Comparison of ENCODE assay signal across 1 cellular context in genomic region chr4:184537269-184538022, GRCh38.
A peak's percentile ranks its signal among the peaks of the same experiment; 100 is the strongest.
TF ChIP-seq lines count a peak whose summit lies in the region.

No MANE protein-coding gene starts in this region.

TF ChIP-seq in K562, 482 proteins besides CTCF, POLR2A, EP300 and RAD21 (continued from another document and continues in another):
- TF ChIP-seq MGA (IDR thresholded peaks at IDR 0.05) (no peak), NCOA6 (IDR thresholded peaks at IDR 0.05) (no peak), KAT8 (IDR thresholded peaks at IDR 0.05; ENCODE audit: low read depth) (no peak), TBL1XR1 (IDR thresholded peaks at IDR 0.05; ENCODE audit: low read length in 2 of 2) (no peak), E2F8 (IDR thresholded peaks at IDR 0.05; ENCODE audit: low read depth, partially characterized antibody) (no peak), BRCA1 (IDR thresholded peaks at IDR 0.05) (no peak), BRCA1 (CRISPR knock-in tag; IDR thresholded peaks at IDR 0.05) (no peak), RBM22 (IDR thresholded peaks at IDR 0.05; ENCODE audit: low read depth, low read length, poor library complexity, severe bottlenecking) (no peak), SPI1 (IDR thresholded peaks at IDR 0.05; ENCODE audit: borderline replicate concordance, low read depth, low read length) (peak; percentile 31; the same call in 1 of the 2 replicates), E2F5 (CRISPR knock-in tag; IDR thresholded peaks at IDR 0.05) (no peak; the same call in 1 of the 2 replicates), NCOR1 (IDR thresholded peaks at IDR 0.05) (no peak), ZFPM2 (CRISPR knock-in tag; IDR thresholded peaks at IDR 0.05) (no peak), ZNF512 (tag; IDR thresholded peaks at IDR 0.05) (no peak), CEBPG (CRISPR knock-in tag; IDR thresholded peaks at IDR 0.05) (no peak), CEBPG (tag; conservative IDR thresholded peaks at IDR 0.05 in 1 of 2, IDR thresholded peaks at IDR 0.05 in 1 of 2) (peak in 1 of 2 experiments; percentile 44; a peak in 1 of 4 replicates), ZNF24 (IDR thresholded peaks at IDR 0.05) (no peak)
- TF ChIP-seq, protein P1, sequence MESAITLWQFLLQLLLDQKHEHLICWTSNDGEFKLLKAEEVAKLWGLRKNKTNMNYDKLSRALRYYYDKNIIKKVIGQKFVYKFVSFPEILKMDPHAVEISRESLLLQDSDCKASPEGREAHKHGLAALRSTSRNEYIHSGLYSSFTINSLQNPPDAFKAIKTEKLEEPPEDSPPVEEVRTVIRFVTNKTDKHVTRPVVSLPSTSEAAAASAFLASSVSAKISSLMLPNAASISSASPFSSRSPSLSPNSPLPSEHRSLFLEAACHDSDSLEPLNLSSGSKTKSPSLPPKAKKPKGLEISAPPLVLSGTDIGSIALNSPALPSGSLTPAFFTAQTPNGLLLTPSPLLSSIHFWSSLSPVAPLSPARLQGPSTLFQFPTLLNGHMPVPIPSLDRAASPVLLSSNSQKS (CRISPR knock-in tag; IDR thresholded peaks at IDR 0.05) = no peak
- TF ChIP-seq, protein P2, sequence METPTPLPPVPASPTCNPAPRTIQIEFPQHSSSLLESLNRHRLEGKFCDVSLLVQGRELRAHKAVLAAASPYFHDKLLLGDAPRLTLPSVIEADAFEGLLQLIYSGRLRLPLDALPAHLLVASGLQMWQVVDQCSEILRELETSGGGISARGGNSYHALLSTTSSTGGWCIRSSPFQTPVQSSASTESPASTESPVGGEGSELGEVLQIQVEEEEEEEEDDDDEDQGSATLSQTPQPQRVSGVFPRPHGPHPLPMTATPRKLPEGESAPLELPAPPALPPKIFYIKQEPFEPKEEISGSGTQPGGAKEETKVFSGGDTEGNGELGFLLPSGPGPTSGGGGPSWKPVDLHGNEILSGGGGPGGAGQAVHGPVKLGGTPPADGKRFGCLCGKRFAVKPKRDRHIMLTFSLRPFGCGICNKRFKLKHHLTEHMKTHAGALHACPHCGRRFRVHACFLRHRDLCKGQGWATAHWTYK (CRISPR knock-in tag; IDR thresholded peaks at IDR 0.05) = no peak
- TF ChIP-seq, protein P3, sequence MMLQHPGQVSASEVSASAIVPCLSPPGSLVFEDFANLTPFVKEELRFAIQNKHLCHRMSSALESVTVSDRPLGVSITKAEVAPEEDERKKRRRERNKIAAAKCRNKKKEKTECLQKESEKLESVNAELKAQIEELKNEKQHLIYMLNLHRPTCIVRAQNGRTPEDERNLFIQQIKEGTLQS (IDR thresholded peaks at IDR 0.05) = no peak
- TF ChIP-seq, protein P3 (CRISPR knock-in tag; conservative IDR thresholded peaks at IDR 0.05) = no peak
- TF ChIP-seq, protein P4, sequence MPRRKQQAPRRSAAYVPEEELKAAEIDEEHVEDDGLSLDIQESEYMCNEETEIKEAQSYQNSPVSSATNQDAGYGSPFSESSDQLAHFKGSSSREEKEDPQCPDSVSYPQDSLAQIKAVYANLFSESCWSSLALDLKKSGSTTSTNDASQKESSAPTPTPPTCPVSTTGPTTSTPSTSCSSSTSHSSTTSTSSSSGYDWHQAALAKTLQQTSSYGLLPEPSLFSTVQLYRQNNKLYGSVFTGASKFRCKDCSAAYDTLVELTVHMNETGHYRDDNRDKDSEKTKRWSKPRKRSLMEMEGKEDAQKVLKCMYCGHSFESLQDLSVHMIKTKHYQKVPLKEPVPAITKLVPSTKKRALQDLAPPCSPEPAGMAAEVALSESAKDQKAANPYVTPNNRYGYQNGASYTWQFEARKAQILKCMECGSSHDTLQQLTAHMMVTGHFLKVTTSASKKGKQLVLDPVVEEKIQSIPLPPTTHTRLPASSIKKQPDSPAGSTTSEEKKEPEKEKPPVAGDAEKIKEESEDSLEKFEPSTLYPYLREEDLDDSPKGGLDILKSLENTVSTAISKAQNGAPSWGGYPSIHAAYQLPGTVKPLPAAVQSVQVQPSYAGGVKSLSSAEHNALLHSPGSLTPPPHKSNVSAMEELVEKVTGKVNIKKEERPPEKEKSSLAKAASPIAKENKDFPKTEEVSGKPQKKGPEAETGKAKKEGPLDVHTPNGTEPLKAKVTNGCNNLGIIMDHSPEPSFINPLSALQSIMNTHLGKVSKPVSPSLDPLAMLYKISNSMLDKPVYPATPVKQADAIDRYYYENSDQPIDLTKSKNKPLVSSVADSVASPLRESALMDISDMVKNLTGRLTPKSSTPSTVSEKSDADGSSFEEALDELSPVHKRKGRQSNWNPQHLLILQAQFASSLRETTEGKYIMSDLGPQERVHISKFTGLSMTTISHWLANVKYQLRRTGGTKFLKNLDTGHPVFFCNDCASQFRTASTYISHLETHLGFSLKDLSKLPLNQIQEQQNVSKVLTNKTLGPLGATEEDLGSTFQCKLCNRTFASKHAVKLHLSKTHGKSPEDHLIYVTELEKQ (CRISPR knock-in tag; IDR thresholded peaks at IDR 0.05) = no peak
- TF ChIP-seq, protein P5, sequence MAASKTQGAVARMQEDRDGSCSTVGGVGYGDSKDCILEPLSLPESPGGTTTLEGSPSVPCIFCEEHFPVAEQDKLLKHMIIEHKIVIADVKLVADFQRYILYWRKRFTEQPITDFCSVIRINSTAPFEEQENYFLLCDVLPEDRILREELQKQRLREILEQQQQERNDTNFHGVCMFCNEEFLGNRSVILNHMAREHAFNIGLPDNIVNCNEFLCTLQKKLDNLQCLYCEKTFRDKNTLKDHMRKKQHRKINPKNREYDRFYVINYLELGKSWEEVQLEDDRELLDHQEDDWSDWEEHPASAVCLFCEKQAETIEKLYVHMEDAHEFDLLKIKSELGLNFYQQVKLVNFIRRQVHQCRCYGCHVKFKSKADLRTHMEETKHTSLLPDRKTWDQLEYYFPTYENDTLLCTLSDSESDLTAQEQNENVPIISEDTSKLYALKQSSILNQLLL (CRISPR knock-in tag; IDR thresholded peaks at IDR 0.05; ENCODE audit: borderline replicate concordance) = no peak
- TF ChIP-seq, protein P6, sequence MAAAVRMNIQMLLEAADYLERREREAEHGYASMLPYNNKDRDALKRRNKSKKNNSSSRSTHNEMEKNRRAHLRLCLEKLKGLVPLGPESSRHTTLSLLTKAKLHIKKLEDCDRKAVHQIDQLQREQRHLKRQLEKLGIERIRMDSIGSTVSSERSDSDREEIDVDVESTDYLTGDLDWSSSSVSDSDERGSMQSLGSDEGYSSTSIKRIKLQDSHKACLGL (CRISPR knock-in tag; IDR thresholded peaks at IDR 0.05; ENCODE audit: borderline replicate concordance, poor library complexity, severe bottlenecking) = no peak
